2 cellular contexts compared by ENCODE assay signal in genomic region chr12:66103011-66103913, GRCh38.
TF ChIP-seq lines count a peak whose summit lies in the region.

No MANE protein-coding gene starts in this region.

TF ChIP-seq in SK-N-SH, 30 proteins besides CTCF, POLR2A, EP300 and RAD21:
- no peak for TF ChIP-seq ZBTB33 (IDR thresholded peaks at IDR 0.05; ENCODE audit: borderline replicate concordance, low read depth)
- TF ChIP-seq MEF2A (IDR thresholded peaks at IDR 0.05; ENCODE audit: borderline replicate concordance, low read depth): no peak
- TF ChIP-seq TEAD4 (IDR thresholded peaks at IDR 0.05; ENCODE audit: borderline replicate concordance, insufficient read depth): no peak
- no peak for TF ChIP-seq USF2 (IDR thresholded peaks at IDR 0.05; ENCODE audit: borderline replicate concordance, low read depth, low read length)
- no peak for TF ChIP-seq RCOR1 (IDR thresholded peaks at IDR 0.05; ENCODE audit: low read length)
- no peak for TF ChIP-seq GABPA (IDR thresholded peaks at IDR 0.05; ENCODE audit: low read depth)
- TF ChIP-seq MAX (IDR thresholded peaks at IDR 0.05; ENCODE audit: low read depth): no peak
TF ChIP-seq in SK-N-SH: peak in this region for 0.

TF ChIP-seq in SK-N-SH treated with all-trans-retinoic acid at 6 μM for 48 hours, 23 proteins besides CTCF, POLR2A, EP300 and RAD21 (continued from another document):
- TF ChIP-seq PATZ1 (CRISPR knock-in tag; IDR thresholded peaks at IDR 0.05; ENCODE audit: borderline replicate concordance) (no peak), ZNF8 (CRISPR knock-in tag; IDR thresholded peaks at IDR 0.05) (no peak), POU6F1 (CRISPR knock-in tag; IDR thresholded peaks at IDR 0.05; ENCODE audit: borderline replicate concordance, low read depth) (no peak), ZNF565 (CRISPR knock-in tag; conservative IDR thresholded peaks at IDR 0.05; ENCODE audit: low read depth) (no peak), BACH2 (CRISPR knock-in tag; IDR thresholded peaks at IDR 0.05; ENCODE audit: borderline replicate concordance) (no peak), ZNF70 (CRISPR knock-in tag; IDR thresholded peaks at IDR 0.05) (no peak), ZFP30 (CRISPR knock-in tag; IDR thresholded peaks at IDR 0.05) (no peak)
